ENCODE assay signal across 8 cellular contexts in the genomic region with DNA sequence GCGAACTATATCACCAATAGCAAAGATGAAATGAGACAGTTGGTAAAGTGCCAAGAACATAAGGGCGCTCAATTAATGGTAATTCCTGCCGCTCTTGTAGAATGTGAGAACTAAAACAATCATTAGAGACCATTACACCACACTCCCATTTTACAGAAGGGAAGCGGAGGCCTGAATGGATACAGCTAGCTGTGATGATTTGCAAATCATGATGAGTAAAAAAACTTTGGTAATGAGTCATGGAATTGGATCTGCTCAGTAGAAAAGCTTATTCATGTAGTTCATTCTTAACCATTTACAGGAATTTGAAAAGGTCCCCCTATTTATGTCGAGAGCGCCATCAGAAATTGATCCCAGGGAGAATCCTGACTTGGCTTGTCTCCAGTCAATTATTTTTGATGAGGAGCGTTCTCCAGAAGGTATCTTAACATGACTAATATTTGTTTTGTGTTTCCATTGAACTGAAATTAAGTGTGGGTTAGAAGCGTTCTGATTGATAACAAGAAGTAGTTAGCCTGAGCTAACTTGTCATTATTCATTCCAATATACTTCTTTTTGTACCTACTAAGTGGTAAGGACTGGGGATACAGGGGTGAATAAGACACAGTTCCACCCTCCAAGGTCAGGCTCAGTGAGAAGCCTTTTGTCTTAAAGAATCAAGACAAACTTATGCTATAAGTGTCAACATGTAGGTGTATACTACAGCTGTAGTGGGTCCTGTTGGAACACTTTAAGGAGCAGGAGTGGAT. TPM values are rescaled to one million over a fixed set of nuclear protein-coding genes. Genes with fewer than 3 reads are reported as not detected.
DNase-seq lines count a peak whose midpoint lies in the region; ATAC-seq and TF ChIP-seq lines count a peak whose summit lies in the region.

No MANE protein-coding gene starts in this region.

- POLR2A ChIA-PET in AG04450 (lab: Yijun Ruan, JAX) = interaction anchor here (1.5 kb wide), 1 partner anchor 48 kb away, joined by 3 read pairs; a partner anchor contains a TSS

- DNase-seq in AG04450 (ENCODE audit: low read depth, low spot score) (no peak), H9 (no peak), iPS DF 6.9 (ENCODE audit: low read depth, low spot score) (no peak), HuH-7.5 (ENCODE audit: low spot score) (no peak), DMS 273 (lab: John Stamatoyannopoulos, UW; ENCODE audit: unreplicated experiment) (no peak)
- DNase-seq in activated T-helper 1 cell treated with anti-CD3 and anti-CD28 coated beads, Interleukin-12 subunit alpha, Interleukin-12 subunit beta, Interleukin-2, Interleukin-4 antibody, amounts not matched to agents 30 ng/mL and 10 ng/mL and 1 ng/mL, durations not matched to agents 14 hours and 24 hours and 36 hours (ENCODE audit: low spot score) = no peak

- no peaks in the 10 kb centered on the region for H3K79me2 ChIP-seq in H9 (ENCODE audit: insufficient read depth, low read length)

- H3K79me1 ChIP-seq in H9 (ENCODE audit: insufficient read depth, low read depth, low read length, poor library complexity, severe bottlenecking) = peaks cover 2% of the 10 kb centered on the region

- H3K18ac ChIP-seq in H9 (ENCODE audit: insufficient read length, low read depth, low read length) = no peak overlapping the region

- no peak overlapping the region for H3K14ac ChIP-seq in H9 (ENCODE audit: insufficient read depth, low read length)

- H2BK120ac ChIP-seq in H9 (ENCODE audit: low read depth, low read length, poor library complexity, severe bottlenecking) = no peak overlapping the region

- H3K9me3 ChIP-seq in AG04450 (ENCODE audit: control insufficient read depth, insufficient read depth, low read length) (no peaks in the 10 kb centered on the region), H9 (ENCODE audit: control insufficient read depth, low read depth, low read length) (no peaks in the 10 kb centered on the region), iPS DF 6.9 (ENCODE audit: control insufficient read depth, insufficient read depth, low read length) (no peaks in the 10 kb centered on the region)

- peak overlapping the region; percentile 86 for H3K9ac ChIP-seq in H9 (ENCODE audit: extremely low read depth, insufficient read length, low read length)

- no peaks in the 10 kb centered on the region for H3K9me3 Mint-ChIP-seq in H9
- H3K9me3 Mint-ChIP-seq in activated T-helper 1 cell treated with anti-CD3 and anti-CD28 coated beads, Interleukin-12 subunit alpha, Interleukin-12 subunit beta, Interleukin-2, Interleukin-4 antibody, amounts not matched to agents 30 ng/mL and 10 ng/mL and 1 ng/mL, durations not matched to agents 14 hours and 24 hours and 36 hours = no peaks in the 10 kb centered on the region
- H3K9me3 Mint-ChIP-seq in stimulated activated memory B cell treated with anti-CD40 and anti-IgM and Interleukin-4, amounts not matched to agents 10 μg/mL and 1 μg/mL and 100 μg/mL, for 72 hours = no peaks in the 10 kb centered on the region

- H4K5ac ChIP-seq in H9 (ENCODE audit: insufficient read length, low read depth, low read length) = no peak overlapping the region

- TF ChIP-seq CTCF in AG04450 (IDR thresholded peaks at IDR 0.05; ENCODE audit: low read depth, low read length) (no peak), H9 (conservative IDR thresholded peaks at IDR 0.05) (no peak)

- H3K56ac ChIP-seq in H9 (ENCODE audit: insufficient read length, low read depth, low read length) = no peak overlapping the region

- peak overlapping the region; percentile 88 to 91 for H3K4me3 Mint-ChIP-seq in H9
- peak overlapping the region; percentile 94 for H3K4me3 Mint-ChIP-seq in activated T-helper 1 cell treated with anti-CD3 and anti-CD28 coated beads, Interleukin-12 subunit alpha, Interleukin-12 subunit beta, Interleukin-2, Interleukin-4 antibody, amounts not matched to agents 30 ng/mL and 10 ng/mL and 1 ng/mL, durations not matched to agents 14 hours and 24 hours and 36 hours
- H3K4me3 Mint-ChIP-seq in stimulated activated memory B cell treated with anti-CD40 and anti-IgM and Interleukin-4, amounts not matched to agents 10 μg/mL and 1 μg/mL and 100 μg/mL, for 72 hours = peak overlapping the region; percentile 87

- H3K23me2 ChIP-seq in H9 (ENCODE audit: insufficient read length, low read depth, low read length, poor library complexity, severe bottlenecking) = peaks cover 7% of the 10 kb centered on the region

- peak overlapping the region; percentile 94 for H3K4me2 ChIP-seq in H9 (ENCODE audit: insufficient read depth, insufficient read length, low read length)

- H3K4me3 ChIP-seq in AG04450 (ENCODE audit: low read depth, low read length) (peak overlapping the region; percentile 97), iPS DF 6.9 (ENCODE audit: low read length) (peak overlapping the region; percentile 84)

- no peaks in the 10 kb centered on the region for H4K20me1 ChIP-seq in H9 (ENCODE audit: control insufficient read depth, insufficient read depth, insufficient read length)

- peaks cover 23% of the 10 kb centered on the region for H3K27me3 Mint-ChIP-seq in H9 (ENCODE audit: low read depth)
- H3K27me3 Mint-ChIP-seq in activated T-helper 1 cell treated with anti-CD3 and anti-CD28 coated beads, Interleukin-12 subunit alpha, Interleukin-12 subunit beta, Interleukin-2, Interleukin-4 antibody, amounts not matched to agents 30 ng/mL and 10 ng/mL and 1 ng/mL, durations not matched to agents 14 hours and 24 hours and 36 hours (ENCODE audit: insufficient read depth) = peaks cover 4% of the 10 kb centered on the region
- no peaks in the 10 kb centered on the region for H3K27me3 Mint-ChIP-seq in stimulated activated memory B cell treated with anti-CD40 and anti-IgM and Interleukin-4, amounts not matched to agents 10 μg/mL and 1 μg/mL and 100 μg/mL, for 72 hours

- no peak overlapping the region for H3K23ac ChIP-seq in H9 (ENCODE audit: insufficient read length, low read depth, low read length)

- H2AFZ ChIP-seq in H9 (ENCODE audit: low read length) = peak overlapping the region; percentile 60

- CTCF ChIA-PET in AG04450 (lab: Charles Lee) = no interaction called here

- peak overlapping the region in 2 of 3 experiments; percentile 87 to 88; a peak in 5 of 7 replicates for H3K27ac Mint-ChIP-seq in H9
- H3K27ac Mint-ChIP-seq in activated T-helper 1 cell treated with anti-CD3 and anti-CD28 coated beads, Interleukin-12 subunit alpha, Interleukin-12 subunit beta, Interleukin-2, Interleukin-4 antibody, amounts not matched to agents 30 ng/mL and 10 ng/mL and 1 ng/mL, durations not matched to agents 14 hours and 24 hours and 36 hours = peak overlapping the region; percentile 77
- H3K27ac Mint-ChIP-seq in stimulated activated memory B cell treated with anti-CD40 and anti-IgM and Interleukin-4, amounts not matched to agents 10 μg/mL and 1 μg/mL and 100 μg/mL, for 72 hours = peak overlapping the region; percentile 78

- H4K91ac ChIP-seq in H9 (ENCODE audit: insufficient read length, low read depth, low read length) = no peak overlapping the region

- no peak overlapping the region for H4K8ac ChIP-seq in H9 (replicated peaks; ENCODE audit: insufficient read length, low read depth, low read length)

- no peak overlapping the region for H2BK5ac ChIP-seq in H9 (ENCODE audit: insufficient read length, low read length)

- H3K36me3 ChIP-seq in iPS DF 6.9 (ENCODE audit: control insufficient read depth, insufficient read depth, low read length) = no peaks in the 10 kb centered on the region

- intact Hi-C loops in activated T-helper 1 cell treated with anti-CD3 and anti-CD28 coated beads, Interleukin-12 subunit alpha, Interleukin-12 subunit beta, Interleukin-2, Interleukin-4 antibody, amounts not matched to agents 30 ng/mL and 10 ng/mL and 1 ng/mL, durations not matched to agents 14 hours and 24 hours and 36 hours (cut with micrococcal nuclease) = loop anchor here (1.0 to 5.0 kb wide), 5 partner anchors 500 to 1494 kb away; a partner anchor contains a TSS

- no peaks in the 10 kb centered on the region for H3K4me1 ChIP-seq in H9 (ENCODE audit: insufficient read depth, low read length)
- H3K4me1 ChIP-seq in iPS DF 6.9 (ENCODE audit: control insufficient read depth, insufficient read depth, low read length) = no peaks in the 10 kb centered on the region

- H3T11ph ChIP-seq in H9 (ENCODE audit: low read length) = no peak overlapping the region

- H2BK12ac ChIP-seq in H9 (ENCODE audit: insufficient read length, low read depth, low read length) = no peak overlapping the region

- peaks cover 13 to 14% of the 10 kb centered on the region in 2 experiments for H3K4me1 Mint-ChIP-seq in H9
- peaks cover 31% of the 10 kb centered on the region for H3K4me1 Mint-ChIP-seq in activated T-helper 1 cell treated with anti-CD3 and anti-CD28 coated beads, Interleukin-12 subunit alpha, Interleukin-12 subunit beta, Interleukin-2, Interleukin-4 antibody, amounts not matched to agents 30 ng/mL and 10 ng/mL and 1 ng/mL, durations not matched to agents 14 hours and 24 hours and 36 hours (ENCODE audit: low read depth)
- peaks cover 35% of the 10 kb centered on the region for H3K4me1 Mint-ChIP-seq in stimulated activated memory B cell treated with anti-CD40 and anti-IgM and Interleukin-4, amounts not matched to agents 10 μg/mL and 1 μg/mL and 100 μg/mL, for 72 hours

- peaks cover 7 to 26% (median 24%) of the 10 kb centered on the region in 3 experiments; a peak in 6 of 7 replicates for H3K36me3 Mint-ChIP-seq in H9 (ENCODE audit: insufficient read depth in 1 of 3, low read depth in 3 of 3)
- peaks cover 26% of the 10 kb centered on the region for H3K36me3 Mint-ChIP-seq in activated T-helper 1 cell treated with anti-CD3 and anti-CD28 coated beads, Interleukin-12 subunit alpha, Interleukin-12 subunit beta, Interleukin-2, Interleukin-4 antibody, amounts not matched to agents 30 ng/mL and 10 ng/mL and 1 ng/mL, durations not matched to agents 14 hours and 24 hours and 36 hours (ENCODE audit: low read depth)
- peaks cover 23% of the 10 kb centered on the region for H3K36me3 Mint-ChIP-seq in stimulated activated memory B cell treated with anti-CD40 and anti-IgM and Interleukin-4, amounts not matched to agents 10 μg/mL and 1 μg/mL and 100 μg/mL, for 72 hours

- H3K27me3 ChIP-seq in AG04450 (ENCODE audit: control insufficient read depth, insufficient read depth, low read length) (peaks cover 9% of the 10 kb centered on the region), H9 (ENCODE audit: insufficient read depth, low read length) (no peaks in the 10 kb centered on the region), iPS DF 6.9 (ENCODE audit: control insufficient read depth, insufficient read depth, low read length) (no peaks in the 10 kb centered on the region)

- WGBS in H9 (ENCODE audit: extremely low coverage, insufficient read length, low lambda C conversion rate) = no CpG with 5 or more reads among the region's 8 CpGs
- no CpG with 5 or more reads among the region's 8 CpGs for WGBS in iPS DF 6.9 (ENCODE audit: insufficient coverage, insufficient read length)

- H2AK5ac ChIP-seq in H9 (ENCODE audit: insufficient read length, low read length) = no peak overlapping the region

- no peak overlapping the region for H2BK15ac ChIP-seq in H9 (ENCODE audit: low read depth, low read length)

- H3K27ac ChIP-seq in AG04450 (ENCODE audit: low read depth, low read length) = peak overlapping the region; percentile 67
- H3K27ac ChIP-seq in H9 (ENCODE audit: insufficient read length, low read depth, low read length) = no peak overlapping the region
- no peak overlapping the region for H3K27ac ChIP-seq in iPS DF 6.9 (ENCODE audit: low read length)

- no peak for ATAC-seq in stimulated activated memory B cell treated with anti-CD40 and anti-IgM and Interleukin-4, amounts not matched to agents 10 μg/mL and 1 μg/mL and 100 μg/mL, for 72 hours
- ATAC-seq in GM18873 (IDR thresholded peaks at IDR 0.05; ENCODE audit: low FRiP score, unreplicated experiment) = no peak

- H3K4ac ChIP-seq in H9 (ENCODE audit: low read depth, low read length) = no peak overlapping the region

- H2BK20ac ChIP-seq in H9 (ENCODE audit: low read depth, low read length, poor library complexity, severe bottlenecking) = no peak overlapping the region

RNA-seq across cellular contexts. Expression of a gene that starts 0.8 kb away (rescaled TPM):
- polyA plus RNA-seq in AG04450 (2011; rRNA removed) = 22.5 and 22.7 TPM in 2 replicates
- 17.9 and 18.1 TPM in 2 replicates for polyA minus RNA-seq in AG04450 (2011; rRNA and poly(A)+ RNA removed)
- total RNA-seq in H9 (2021) = 30.0 and 30.8 TPM in 2 replicates
- 43.7 TPM in 2 replicates for total RNA-seq in activated T-helper 1 cell treated with anti-CD3 and anti-CD28 coated beads, Interleukin-12 subunit alpha, Interleukin-12 subunit beta, Interleukin-2, Interleukin-4 antibody, amounts not matched to agents 30 ng/mL and 10 ng/mL and 1 ng/mL, durations not matched to agents 14 hours and 24 hours and 36 hours

RNA-seq across cellular contexts. Expression of a gene that starts 47.9 kb away (rescaled TPM):
- polyA plus RNA-seq in AG04450 (2011; rRNA removed) = 4.2 and 4.7 TPM in 2 replicates
- 7.7 and 10.3 TPM in 2 replicates for polyA minus RNA-seq in AG04450 (2011; rRNA and poly(A)+ RNA removed)
- 10.2 and 10.6 TPM in 2 replicates for total RNA-seq in H9 (2021)
- 5.9 and 6.7 TPM in 2 replicates for total RNA-seq in activated T-helper 1 cell treated with anti-CD3 and anti-CD28 coated beads, Interleukin-12 subunit alpha, Interleukin-12 subunit beta, Interleukin-2, Interleukin-4 antibody, amounts not matched to agents 30 ng/mL and 10 ng/mL and 1 ng/mL, durations not matched to agents 14 hours and 24 hours and 36 hours
